In genomic region chr22:30210235-30210831, GRCh38 we compare ENCODE assay signal across 13 cellular contexts. TPM values are rescaled to one million over a fixed set of nuclear protein-coding genes. Genes with fewer than 3 reads are reported as not detected.
DNase-seq lines count a peak whose midpoint lies in the region; ATAC-seq and TF ChIP-seq lines count a peak whose summit lies in the region.
"Had no signal": no experiment of that assay in that cellular context is flagged by ENCODE, and none has a peak within 500 bp of the region (broad histone marks: within the 10 kb centered on the region; RNA-seq: fewer than 3 reads in every experiment).

No MANE protein-coding gene starts in this region.

- H3K4me3 Mint-ChIP-seq in GM23338, result no peak overlapping the region

- no peaks in the 10 kb centered on the region for H3K9me3 ChIP-seq in SJSA1 (replicated peaks)
- H3K9me3 ChIP-seq: left lung, upper lobe of left lung had no signal

- in situ Hi-C loops in KBM-7 (cut with MboI; ENCODE audit: low pct_unique_long_range_greater_than_20kb, low sequenced_read_pairs), result no loop called here

- no peaks in the 10 kb centered on the region for H3F3A ChIP-seq in GM23338 (replicated peaks; ENCODE audit: low read depth)

- no peaks in the 10 kb centered on the region for H4K20me1 ChIP-seq in GM23338 (replicated peaks; ENCODE audit: insufficient read depth)

- no peaks in the 10 kb centered on the region for H3K9me2 ChIP-seq in GM23338 (ENCODE audit: insufficient read depth)

- no peak overlapping the region for H3K4me2 ChIP-seq in GM23338

- H3K4me3 ChIP-seq in GM23338 (no peak overlapping the region), SJSA1 (no peak overlapping the region)
- H3K4me3 ChIP-seq: left lung, SK-N-MC, upper lobe of left lung had no signal

- H2AFZ ChIP-seq in GM23338, result peak overlapping the region; percentile 52; the same call in 1 of the 2 replicates

- H3K4me1 Mint-ChIP-seq in GM23338, result peaks cover 34% of the 10 kb centered on the region

- intact Hi-C loops in sciatic nerve (cut with DNase I), result no loop called here

- H3K4me1 ChIP-seq in GM23338 (ENCODE audit: insufficient read depth) (peaks cover 10% of the 10 kb centered on the region), SJSA1 (replicated peaks) (peaks cover 82% of the 10 kb centered on the region)

- H3K27me3 ChIP-seq in GM23338 (ENCODE audit: insufficient read depth) (no peaks in the 10 kb centered on the region), SJSA1 (replicated peaks) (no peaks in the 10 kb centered on the region)
- H3K27me3 ChIP-seq: left lung, upper lobe of left lung had no signal

- no peak for TF ChIP-seq CTCF in GM23338 (conservative IDR thresholded peaks at IDR 0.05; ENCODE audit: low read depth in 2 of 2)

- no peaks in the 10 kb centered on the region for H3K36me3 Mint-ChIP-seq in GM23338 (ENCODE audit: low read depth)

- H3K27me3 Mint-ChIP-seq in GM23338 (ENCODE audit: insufficient read depth, low read depth, poor library complexity), result peaks cover 8% of the 10 kb centered on the region

- peak; percentile 24 for ATAC-seq in GM23338
- peak; percentile 63 for ATAC-seq in sciatic nerve
- no peak for ATAC-seq in HG02938 (IDR thresholded peaks at IDR 0.05; ENCODE audit: unreplicated experiment)
- ATAC-seq: left lung had no signal

- DNase-seq in GM23338 (ENCODE audit: low spot score) (no peak), SJSA1 (ENCODE audit: low read depth in 1 of 2, low spot score in 2 of 2) (peak; percentile 75 to 88), globus pallidus (ENCODE audit: low spot score) (peak; percentile 60), sciatic nerve (ENCODE audit: low spot score) (peak; percentile 73), NCI-H1417 (lab: John Stamatoyannopoulos, UW) (no peak), KBM-7 (no peak), inferior parietal cortex (ENCODE audit: extremely low spot score) (no peak)
- DNase-seq: activated T-cell treated with anti-CD3 and anti-CD28 coated beads, Interleukin-2, amount 50 U/mL, for 48 hours; GF-D8; left lung had no signal

- no peaks in the 10 kb centered on the region; the same call in 2 of the 3 replicates for H3K9me3 Mint-ChIP-seq in GM23338

- H3K27ac ChIP-seq in GM23338 (ENCODE audit: low read depth) (no peak overlapping the region), SJSA1 (peak overlapping the region; percentile 50)
- H3K27ac ChIP-seq: SK-N-MC had no signal

- H3K36me3 ChIP-seq in GM23338 (ENCODE audit: insufficient read depth) (no peaks in the 10 kb centered on the region), SJSA1 (no peaks in the 10 kb centered on the region)
- H3K36me3 ChIP-seq: left lung, upper lobe of left lung had no signal

- H3K79me2 ChIP-seq in GM23338 (replicated peaks; ENCODE audit: insufficient read depth), result no peaks in the 10 kb centered on the region

- no peak overlapping the region for H3K27ac Mint-ChIP-seq in GM23338

TF ChIP-seq in GM23338, 12 proteins besides CTCF, POLR2A, EP300 and RAD21:
- TF ChIP-seq EZH2 (IDR thresholded peaks at IDR 0.05; ENCODE audit: low read depth, unreplicated experiment) (no peak), NANOG (IDR thresholded peaks at IDR 0.05; ENCODE audit: borderline replicate concordance) (no peak), ZNF462 (CRISPR knock-in tag; IDR thresholded peaks at IDR 0.05) (no peak), STAT1 (IDR thresholded peaks at IDR 0.05; ENCODE audit: unreplicated experiment) (no peak), JUNB (IDR thresholded peaks at IDR 0.05; ENCODE audit: unreplicated experiment) (no peak), ZNF114 (CRISPR knock-in tag; IDR thresholded peaks at IDR 0.05) (no peak), REST (IDR thresholded peaks at IDR 0.05; ENCODE audit: unreplicated experiment) (no peak), EZH2phosphoT487 (IDR thresholded peaks at IDR 0.05; ENCODE audit: unreplicated experiment) (no peak), ZNF331 (CRISPR knock-in tag; IDR thresholded peaks at IDR 0.05; ENCODE audit: low read depth) (no peak)

RNA-seq across cellular contexts. Expression of gene LIF, which starts 36.2 kb away (rescaled TPM):
- 3.6 and 5.9 TPM in 2 replicates for total RNA-seq in GM23338 (2014; rRNA removed; shearing (Covaris generic))
- polyA plus RNA-seq in GM23338 (2016; fragmentation: Nextera tagmentation; extraction: Ambion mirVana), result 1.2 and 1.8 TPM in 2 replicates
- total RNA-seq in SJSA1 (2014; rRNA removed; shearing (Covaris generic)), result 1.4 and 5.5 TPM in 2 replicates
- 3.2 TPM for total RNA-seq in sciatic nerve

RNA-seq across cellular contexts. Expression of gene OSM, which starts 56.3 kb away (rescaled TPM):
- not detected in 2 replicates for total RNA-seq in GM23338 (2014; rRNA removed; shearing (Covaris generic))
- polyA plus RNA-seq in GM23338 (2016; fragmentation: Nextera tagmentation; extraction: Ambion mirVana), result not detected in 2 replicates
- total RNA-seq in SJSA1 (2014; rRNA removed; shearing (Covaris generic)), result not detected in 2 replicates
- total RNA-seq in sciatic nerve, result 6.4 TPM

Comparison
In these comparisons a context has a peak if more than half of its experiments do, and no peak if none do; other contexts are left out.
1. DNase-seq: peak in SJSA1 (2 of 2), globus pallidus (single experiment) and sciatic nerve (single experiment); none in GM23338 (single experiment), NCI-H1417 (0 of 3), KBM-7 (single experiment) and inferior parietal cortex (single experiment).